In the genomic region with DNA sequence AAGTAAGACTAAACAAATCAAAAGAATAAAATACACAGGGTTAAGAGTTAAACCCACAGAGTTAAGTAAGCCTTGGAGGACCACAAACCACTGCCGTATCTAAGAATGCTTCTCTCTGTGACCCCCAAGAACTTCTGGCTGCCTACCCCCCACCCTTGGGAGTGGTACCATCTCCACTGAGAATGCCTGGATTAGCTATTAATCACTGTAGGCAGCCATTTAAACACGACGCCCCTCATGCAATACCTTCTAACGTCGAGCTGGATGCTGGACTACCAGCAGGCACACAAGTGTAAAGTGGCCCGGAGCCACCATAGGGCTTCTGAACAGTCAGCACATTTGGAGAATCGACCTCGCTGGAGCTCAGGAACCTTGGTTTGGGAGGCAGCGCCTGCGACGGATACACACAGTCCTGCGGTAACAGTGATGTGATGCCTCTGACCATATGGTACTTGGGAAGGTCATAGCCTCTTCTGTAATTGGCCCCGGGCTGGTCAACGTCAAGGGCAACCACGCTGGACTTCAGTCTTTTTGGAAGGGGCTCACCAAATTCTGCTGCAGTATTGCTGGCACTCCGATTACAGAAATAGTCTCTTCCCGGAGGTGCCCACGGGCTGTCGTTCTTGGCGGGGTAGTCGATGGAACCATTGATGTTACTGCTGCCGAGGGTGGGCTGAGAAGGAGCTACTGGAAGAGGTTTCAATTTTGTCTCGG, we compare ENCODE assay signal across 1 cellular context.
TF ChIP-seq lines count a peak whose summit lies in the region.

No MANE protein-coding gene starts in this region.

TF ChIP-seq in H1, 55 proteins besides CTCF, POLR2A, EP300 and RAD21:
- no peak for TF ChIP-seq SIN3A (conservative IDR thresholded peaks at IDR 0.05 in 1 of 2, IDR thresholded peaks at IDR 0.05 in 1 of 2; ENCODE audit: low read depth in 1 of 2, low read length in 2 of 2)
- no peak for TF ChIP-seq EZH2 (IDR thresholded peaks at IDR 0.05; ENCODE audit: low read depth, low read length, severe bottlenecking)
- no peak; the same call in 1 of the 2 replicates for TF ChIP-seq POLR2AphosphoS5 (IDR thresholded peaks at IDR 0.05; ENCODE audit: low read depth, low read length)
- no peak for TF ChIP-seq KDM4A (IDR thresholded peaks at IDR 0.05; ENCODE audit: low read depth, low read length, severe bottlenecking)
- no peak for TF ChIP-seq SAP30 (IDR thresholded peaks at IDR 0.05; ENCODE audit: insufficient read depth, insufficient replicate concordance, low read length)
- no peak for TF ChIP-seq RXRA (IDR thresholded peaks at IDR 0.05; ENCODE audit: insufficient read depth, low read depth, low read length)
- no peak for TF ChIP-seq HDAC2 (IDR thresholded peaks at IDR 0.05; ENCODE audit: borderline replicate concordance in 1 of 2, low read depth in 2 of 2, low read length in 2 of 2)
- TF ChIP-seq CEBPB (IDR thresholded peaks at IDR 0.05; ENCODE audit: low read depth, low read length) = no peak
- no peak for TF ChIP-seq EGR1 (IDR thresholded peaks at IDR 0.05; ENCODE audit: borderline replicate concordance, low read depth, low read length)
- no peak for TF ChIP-seq CTBP2 (IDR thresholded peaks at IDR 0.05; ENCODE audit: borderline replicate concordance, insufficient read depth, insufficient read length, low read length)
- TF ChIP-seq ASH2L (IDR thresholded peaks at IDR 0.05; ENCODE audit: low read length) = no peak
- no peak for TF ChIP-seq CHD1 (IDR thresholded peaks at IDR 0.05; ENCODE audit: low read depth, low read length)
- TF ChIP-seq JUND (IDR thresholded peaks at IDR 0.05; ENCODE audit: low read length) = no peak
- no peak for TF ChIP-seq HDAC6 (IDR thresholded peaks at IDR 0.05; ENCODE audit: low read depth, low read length)
- TF ChIP-seq BRCA1 (IDR thresholded peaks at IDR 0.05; ENCODE audit: low read depth, low read length) = no peak
- TF ChIP-seq SUZ12 (IDR thresholded peaks at IDR 0.05; ENCODE audit: low read length) = no peak
- TF ChIP-seq ZNF274 (IDR thresholded peaks at IDR 0.05; ENCODE audit: borderline replicate concordance, extremely low read depth, low read length) = no peak
